ENCODE assay signal across 24 cellular contexts in the genomic region with DNA sequence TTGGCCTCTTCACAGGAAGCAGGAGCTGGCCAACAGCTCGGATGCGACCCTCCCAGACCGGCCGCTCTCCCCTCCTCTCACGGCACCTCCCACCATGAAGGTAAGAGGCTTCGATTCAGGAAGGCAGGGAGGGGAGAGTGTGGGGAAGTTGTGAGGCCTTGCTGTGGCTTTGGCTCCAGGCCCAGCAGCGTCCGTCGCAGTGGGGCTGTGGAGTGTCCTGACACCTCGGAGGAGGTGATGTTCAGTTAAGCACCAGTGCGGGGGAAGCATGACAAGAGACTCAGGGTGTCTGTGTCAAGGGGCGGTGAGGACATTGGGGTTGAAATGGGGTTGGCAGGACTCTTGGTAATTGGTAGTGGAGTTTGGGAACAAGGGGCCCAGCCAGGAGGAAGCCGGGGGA.
DNase-seq lines count a peak whose midpoint lies in the region; ATAC-seq, FAIRE-seq and TF ChIP-seq lines count a peak whose summit lies in the region.
"Had no signal": no experiment of that assay in that cellular context is flagged by ENCODE, and none has a peak within 500 bp of the region (broad histone marks: within the 10 kb centered on the region; RNA-seq: fewer than 3 reads in every experiment).

No MANE protein-coding gene starts in this region.

- H3K4me1 Mint-ChIP-seq in CD14-positive monocyte: peaks cover 15% of the 10 kb centered on the region
- H3K4me1 Mint-ChIP-seq in effector memory CD8-positive, alpha-beta T cell (ENCODE audit: low read depth in 2 of 2): peaks cover 56 to 58% of the 10 kb centered on the region in 2 donors

- no peak overlapping the region for H3K4me3 Mint-ChIP-seq in CD14-positive monocyte
- H3K4me3 Mint-ChIP-seq in effector memory CD8-positive, alpha-beta T cell: peak overlapping the region in 1 of 2 donors; percentile 50
- H3K4me3 Mint-ChIP-seq: activated naive CD4-positive, alpha-beta T cell treated with anti-CD3 and anti-CD28 coated beads, Interleukin-2, amount 10 ng/mL, durations not matched to agents 7 days and 5 days; memory B cell had no signal

- H4K20me1 ChIP-seq in Karpas-422 (ENCODE audit: insufficient read depth, low read depth, low read length): no peaks in the 10 kb centered on the region

- no peaks in the 10 kb centered on the region for H3K9me2 ChIP-seq in Karpas-422 (replicated peaks; ENCODE audit: insufficient read depth, low read length)

- intact Hi-C loops in CD14-positive monocyte (cut with micrococcal nuclease) (no loop called here), kidney (cut with DNase I) (no loop called here)

- H3K27me3 Mint-ChIP-seq in CD14-positive monocyte (ENCODE audit: low read depth in 3 of 3): peaks cover 0 to 6% (median 2%) of the 10 kb centered on the region in 3 donors
- H3K27me3 Mint-ChIP-seq in effector memory CD8-positive, alpha-beta T cell: no peaks in the 10 kb centered on the region
- H3K27me3 Mint-ChIP-seq: activated naive CD4-positive, alpha-beta T cell treated with anti-CD3 and anti-CD28 coated beads, Interleukin-2, amount 10 ng/mL, durations not matched to agents 7 days and 5 days; memory B cell had no signal

- peaks cover 1 to 7% (median 5%) of the 10 kb centered on the region in 7 donors for H3K9me3 Mint-ChIP-seq in CD14-positive monocyte
- no peaks in the 10 kb centered on the region for H3K9me3 Mint-ChIP-seq in effector memory CD8-positive, alpha-beta T cell
- H3K9me3 Mint-ChIP-seq: memory B cell had no signal

- H3K36me3 Mint-ChIP-seq in CD14-positive monocyte: peaks cover 58 to 85% of the 10 kb centered on the region in 2 donors
- peaks cover 29% of the 10 kb centered on the region for H3K36me3 Mint-ChIP-seq in effector memory CD8-positive, alpha-beta T cell (ENCODE audit: insufficient read depth)

- no peak for TF ChIP-seq CTCF in CD14-positive monocyte (IDR thresholded peaks at IDR 0.05)
- TF ChIP-seq CTCF in kidney (IDR thresholded peaks at IDR 0.05; ENCODE audit: borderline replicate concordance, extremely low read depth, insufficient read depth): no peak

- FAIRE-seq in kidney (lab: Jason Lieb, UNC): no peak
- FAIRE-seq: D721Med, H54, pancreas had no signal

- H3K4me3 ChIP-seq in Karpas-422 (ENCODE audit: low read length): no peak overlapping the region
- H3K4me3 ChIP-seq in kidney (ENCODE audit: low read length in 2 of 2): no peak overlapping the region
- H3K4me3 ChIP-seq: BLaER1 treated with 17β-estradiol and CSF1 and Interleukin-3, amounts not matched to agents 10 nM and 100 nM; gastrocnemius medialis; pancreas; SJCRH30 had no signal

- H3K27me3 ChIP-seq in Karpas-422 (ENCODE audit: low read length): no peaks in the 10 kb centered on the region
- H3K27me3 ChIP-seq: BLaER1 treated with 17β-estradiol and CSF1 and Interleukin-3, amounts not matched to agents 10 nM and 100 nM; pancreas; SJCRH30 had no signal

- H3K36me3 ChIP-seq in Karpas-422 (ENCODE audit: insufficient read depth, low read length) (no peaks in the 10 kb centered on the region), kidney (ENCODE audit: control insufficient read depth in 1 of 2, insufficient read depth in 2 of 2, low read length in 2 of 2) (no peaks in the 10 kb centered on the region)
- H3K36me3 ChIP-seq: gastrocnemius medialis, pancreas, SJCRH30 had no signal

- no peak overlapping the region for H3K9ac ChIP-seq in Karpas-422 (ENCODE audit: low read length)
- H3K9ac ChIP-seq in kidney (ENCODE audit: low read length in 2 of 2): no peak overlapping the region
- H3K9ac ChIP-seq: BLaER1 treated with 17β-estradiol and CSF1 and Interleukin-3, amounts not matched to agents 10 nM and 100 nM had no signal

- H2AFZ ChIP-seq in Karpas-422 (ENCODE audit: low read length): no peak overlapping the region

- H3K79me2 ChIP-seq in Karpas-422 (ENCODE audit: low read length): no peaks in the 10 kb centered on the region

- peak; percentile 49 for ATAC-seq in effector memory CD8-positive, alpha-beta T cell (replicated peaks)
- ATAC-seq in GM19324 (IDR thresholded peaks at IDR 0.05; ENCODE audit: low FRiP score, unreplicated experiment) (no peak), GM21360 (IDR thresholded peaks at IDR 0.05; ENCODE audit: unreplicated experiment) (no peak)
- ATAC-seq: esophagus mucosa, gastrocnemius medialis, pancreas, sciatic nerve had no signal

- peak overlapping the region in 5 of 7 donors; percentile 25 to 86 (median 81) for H3K27ac Mint-ChIP-seq in CD14-positive monocyte
- H3K27ac Mint-ChIP-seq in effector memory CD8-positive, alpha-beta T cell: peak overlapping the region; percentile 35 to 56
- H3K27ac Mint-ChIP-seq: activated naive CD4-positive, alpha-beta T cell treated with anti-CD3 and anti-CD28 coated beads, Interleukin-2, amount 10 ng/mL, durations not matched to agents 7 days and 5 days; memory B cell had no signal

- H3K4me2 ChIP-seq in Karpas-422 (ENCODE audit: low read depth, low read length, poor library complexity, severe bottlenecking): no peak overlapping the region
- H3K4me2 ChIP-seq: BLaER1 treated with 17β-estradiol and CSF1 and Interleukin-3, amounts not matched to agents 10 nM and 100 nM had no signal

- DNase-seq in CD14-positive monocyte (ENCODE audit: low spot score) (no peak), Karpas-422 (peak; percentile 26), kidney (peak; percentile 73), COR-L47 (lab: John Stamatoyannopoulos, UW) (no peak), NCI-H146 treated with DMSO at 0.1 percent for 48 hours (lab: John Stamatoyannopoulos, UW; ENCODE audit: unreplicated experiment) (no peak)
- no peak for DNase-seq in effector memory CD8-positive, alpha-beta T cell
- DNase-seq: activated CD4-positive, CD25-positive, alpha-beta regulatory T cell; activated naive CD4-positive, alpha-beta T cell treated with anti-CD3 and anti-CD28 coated beads, Interleukin-2, amount 10 ng/mL, durations not matched to agents 7 days and 5 days; activated T-cell treated with anti-CD3 and anti-CD28 coated beads, Interleukin-2, amount 50 U/mL, for 48 hours; anterior cingulate cortex; gastrocnemius medialis; NCI-H446 treated with DMSO at 0.1 percent for 48 hours; SJCRH30; stimulated activated CD8-positive, alpha-beta memory T cell treated with anti-CD3 and anti-CD28 coated beads, Interleukin-4, amount 100 ng/mL, for 48 hours; T-helper 2 cell had no signal

- H3K9me3 ChIP-seq in Karpas-422 (ENCODE audit: low read length): no peaks in the 10 kb centered on the region
- no peaks in the 10 kb centered on the region for H3K9me3 ChIP-seq in kidney (ENCODE audit: control insufficient read depth in 1 of 2, low read length in 2 of 2)
- H3K9me3 ChIP-seq: gastrocnemius medialis, pancreas, SJCRH30 had no signal

- H3K27ac ChIP-seq in Karpas-422 (ENCODE audit: low read length) (no peak overlapping the region), kidney (ENCODE audit: low read depth in 2 of 2, low read length in 2 of 2) (no peak overlapping the region)
- H3K27ac ChIP-seq: BLaER1 treated with 17β-estradiol and CSF1 and Interleukin-3, amounts not matched to agents 10 nM and 100 nM; gastrocnemius medialis; SJCRH30 had no signal

- no peaks in the 10 kb centered on the region for H3K4me1 ChIP-seq in Karpas-422 (ENCODE audit: low read length)
- H3K4me1 ChIP-seq in kidney (ENCODE audit: control insufficient read depth in 1 of 2, insufficient read depth in 1 of 2, low read depth in 1 of 2, low read length in 2 of 2): peaks cover 4 to 11% of the 10 kb centered on the region in 2 donors
- H3K4me1 ChIP-seq: gastrocnemius medialis had no signal

Comparison
In these comparisons a context has a peak if more than half of its experiments do, and no peak if none do; other contexts are left out.
1. DNase-seq: peak in Karpas-422 (single experiment) and kidney (single experiment); none in CD14-positive monocyte (single experiment), effector memory CD8-positive, alpha-beta T cell (0 of 3), COR-L47 (single experiment) and NCI-H146 treated with DMSO at 0.1 percent for 48 hours (single experiment).